Comparison of ENCODE assay signal across 11 cellular contexts in the genomic region with DNA sequence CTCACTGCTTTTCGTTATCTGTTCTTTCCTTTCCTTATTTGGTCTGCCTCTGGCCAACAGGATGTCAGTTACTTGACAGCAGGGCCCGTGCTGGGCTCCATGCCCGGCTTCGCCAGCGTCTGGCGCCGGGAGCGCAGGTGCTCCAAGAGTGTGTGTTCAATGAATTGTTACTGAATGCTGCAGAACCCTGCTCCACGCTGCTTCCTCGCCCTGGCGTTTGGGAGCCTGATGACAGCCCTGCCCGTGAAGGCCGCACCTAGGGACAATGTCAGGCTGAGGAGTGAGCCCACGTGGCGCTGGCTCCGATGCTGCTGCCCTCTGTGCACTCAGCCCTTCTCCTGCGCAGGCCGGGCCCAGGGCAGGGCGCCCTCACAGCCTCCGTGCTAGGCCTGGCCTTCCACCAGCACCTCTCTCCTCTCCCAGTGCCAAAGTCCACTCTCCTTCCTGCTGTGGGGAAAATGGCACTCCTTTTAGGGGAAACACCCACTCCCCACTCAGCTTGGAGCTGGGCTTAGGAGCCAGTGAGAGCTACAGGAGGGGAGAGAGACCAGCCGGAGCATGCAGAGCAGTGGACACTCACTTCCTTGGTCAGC. TPM values are rescaled to one million over a fixed set of nuclear protein-coding genes. Genes with fewer than 3 reads are reported as not detected.
DNase-seq lines count a peak whose midpoint lies in the region; ATAC-seq, FAIRE-seq and TF ChIP-seq lines count a peak whose summit lies in the region.
"Had no signal": no experiment of that assay in that cellular context is flagged by ENCODE, and none has a peak within 500 bp of the region (broad histone marks: within the 10 kb centered on the region; RNA-seq: fewer than 3 reads in every experiment).

No MANE protein-coding gene starts in this region.

- TF ChIP-seq POLR2A in K562 (conservative IDR thresholded peaks at IDR 0.05) = no peak
- no peak for TF ChIP-seq POLR2A in GM18505 (IDR thresholded peaks at IDR 0.05; ENCODE audit: borderline replicate concordance, extremely low read depth, insufficient read depth, insufficient read length)

- H3K4me3 ChIP-seq in K562 (no peak overlapping the region), left lung (no peak overlapping the region), aorta (ENCODE audit: low read length in 2 of 2) (no peak overlapping the region)

- no peak overlapping the region for H3K27ac ChIP-seq in K562 (ENCODE audit: extremely low read depth, low read depth, low read length)
- H3K27ac ChIP-seq in left lung = peak overlapping the region in 1 of 2 donors; percentile 5
- H3K27ac ChIP-seq in aorta (ENCODE audit: low read depth in 1 of 2, low read length in 2 of 2) = no peak overlapping the region

- H3K79me2 ChIP-seq in K562 (ENCODE audit: control insufficient read depth, insufficient read depth, low read length) = no peaks in the 10 kb centered on the region

- in situ Hi-C loops in K562 (cut with MboI) = no loop called here

- CTCF ChIA-PET in K562 (lab: Yijun Ruan, JAX; ENCODE audit: low intra/inter-chr PET ratio) = no interaction called here

- no peak for FAIRE-seq in K562 (lab: Jason Lieb, UNC)
- FAIRE-seq: endometrium, GM18507 had no signal

- peak overlapping the region in 1 of 2 experiments; percentile 76; a peak in 2 of 4 replicates for H3K9ac ChIP-seq in K562 (ENCODE audit: insufficient read depth in 1 of 2, low read depth in 2 of 2, low read length in 2 of 2)

- no TSS peak for BruUV-seq in K562 (replicated peaks; lab: Mats Ljungman, UMichigan)

- intact Hi-C loops in K562 (cut with micrococcal nuclease) = no loop called here
- intact Hi-C loops in left lung (cut with DNase I) = no loop called here
- intact Hi-C loops in aorta (cut with DNase I) = no loop called here

- TF ChIP-seq CTCF in K562 (IDR thresholded peaks at IDR 0.05 in 2 of 3, conservative IDR thresholded peaks at IDR 0.05 in 1 of 3; ENCODE audit: insufficient read depth in 2 of 3, low read depth in 1 of 3, low read length in 3 of 3) (no peak), left lung (IDR thresholded peaks at IDR 0.05) (no peak)

- H4K20me1 ChIP-seq in K562 (replicated peaks; ENCODE audit: control insufficient read depth, insufficient read depth, low read length) = no peaks in the 10 kb centered on the region; the same call in 1 of the 2 replicates

- POLR2A ChIA-PET in K562 (lab: Yijun Ruan, JAX) = interaction anchor here (1.1 kb wide), 1 partner anchor 120 kb away, joined by 4 read pairs; no protein-coding TSS in a partner anchor

- H3K36me3 ChIP-seq in K562 (ENCODE audit: control insufficient read depth, insufficient read depth, low read length) (no peaks in the 10 kb centered on the region), left lung (no peaks in the 10 kb centered on the region), aorta (ENCODE audit: control insufficient read depth in 1 of 2, insufficient read depth in 2 of 2, low read length in 1 of 2) (no peaks in the 10 kb centered on the region)

- TF ChIP-seq EP300 in K562 (IDR thresholded peaks at IDR 0.05; ENCODE audit: low read length) = no peak

- no peak overlapping the region; the same call in 1 of the 2 replicates for H2AFZ ChIP-seq in K562 (ENCODE audit: low read depth, low read length)

- ATAC-seq in K562 = peak; percentile 25
- ATAC-seq in left lung = peak; percentile 87
- peak; percentile 60 for ATAC-seq in aorta (ENCODE audit: low FRiP score)
- ATAC-seq in GM18505 (IDR thresholded peaks at IDR 0.05; ENCODE audit: unreplicated experiment) = no peak

- no peaks in the 10 kb centered on the region for H3K9me1 ChIP-seq in K562 (ENCODE audit: control insufficient read depth, insufficient read depth, low read length)

- TF ChIP-seq RAD21 in K562 (CRISPR knock-in tag; conservative IDR thresholded peaks at IDR 0.05 in 1 of 2, IDR thresholded peaks at IDR 0.05 in 1 of 2) = no peak

- H3K9me3 ChIP-seq in K562 (replicated peaks; ENCODE audit: control insufficient read depth, insufficient read depth, low read depth, low read length) (no peaks in the 10 kb centered on the region), left lung (no peaks in the 10 kb centered on the region), aorta (ENCODE audit: control insufficient read depth, low read length) (no peaks in the 10 kb centered on the region)

- no peak overlapping the region for H3K4me2 ChIP-seq in K562 (ENCODE audit: insufficient read depth, low read length)

- DNase-seq in activated CD8-positive, alpha-beta memory T cell treated with anti-CD3 and anti-CD28 coated beads, Interleukin-2, amount 50 U/mL, for 48 hours = peak; percentile 43
- no peak for DNase-seq in activated CD8-positive, alpha-beta memory T cell treated with anti-CD3 and anti-CD28 coated beads, Interleukin-2, amount 50 U/mL, for 4 hours
- DNase-seq in K562 (ENCODE audit: extremely low read depth in 1 of 4, low spot score in 3 of 4) = no peak
- DNase-seq in left lung = peak; percentile 66 to 90
- peak in 1 of 2 donors; percentile 75 for DNase-seq in aorta
- no peak for DNase-seq in activated CD4-positive, alpha-beta T cell treated with anti-CD3 and anti-CD28 coated beads, Interleukin-2, amount 50 U/mL, for 1 hour
- DNase-seq in superior temporal gyrus (ENCODE audit: extremely low spot score) = no peak
- DNase-seq: stimulated activated CD8-positive, alpha-beta memory T cell treated with anti-CD3 and anti-CD28 coated beads, Interleukin-4, amount 100 ng/mL, for 48 hours had no signal

- H3K27me3 ChIP-seq in K562 (ENCODE audit: control insufficient read depth in 2 of 2, insufficient read depth in 2 of 2, low read length in 2 of 2) (peaks cover 4 to 10% of the 10 kb centered on the region in 2 experiments; a peak in 2 of 5 replicates), left lung (no peaks in the 10 kb centered on the region), aorta (ENCODE audit: control insufficient read depth in 1 of 2, insufficient read depth in 2 of 2, low read length in 1 of 2) (no peaks in the 10 kb centered on the region)

- WGBS in K562 (ENCODE audit: insufficient coverage, low coverage, missing lambda C conversion rate) = 46% methylated on average over 21 of the region's 21 CpGs
- WGBS in aorta, 2 donors = 5 to 6% methylated on average over 21 of the region's 21 CpGs

- peaks cover 7 to 29% of the 10 kb centered on the region in 2 experiments for H3K4me1 ChIP-seq in K562 (replicated peaks in 1 of 2; ENCODE audit: control insufficient read depth in 2 of 2, insufficient read depth in 2 of 2, low read length in 2 of 2)
- peaks cover 4 to 15% of the 10 kb centered on the region in 2 donors for H3K4me1 ChIP-seq in left lung
- no peaks in the 10 kb centered on the region for H3K4me1 ChIP-seq in aorta (ENCODE audit: control insufficient read depth in 1 of 2, insufficient read depth in 2 of 2, low read length in 2 of 2)

TF ChIP-seq in K562, 482 proteins besides CTCF, POLR2A, EP300 and RAD21 (continues in another document):
- TF ChIP-seq, protein P1, sequence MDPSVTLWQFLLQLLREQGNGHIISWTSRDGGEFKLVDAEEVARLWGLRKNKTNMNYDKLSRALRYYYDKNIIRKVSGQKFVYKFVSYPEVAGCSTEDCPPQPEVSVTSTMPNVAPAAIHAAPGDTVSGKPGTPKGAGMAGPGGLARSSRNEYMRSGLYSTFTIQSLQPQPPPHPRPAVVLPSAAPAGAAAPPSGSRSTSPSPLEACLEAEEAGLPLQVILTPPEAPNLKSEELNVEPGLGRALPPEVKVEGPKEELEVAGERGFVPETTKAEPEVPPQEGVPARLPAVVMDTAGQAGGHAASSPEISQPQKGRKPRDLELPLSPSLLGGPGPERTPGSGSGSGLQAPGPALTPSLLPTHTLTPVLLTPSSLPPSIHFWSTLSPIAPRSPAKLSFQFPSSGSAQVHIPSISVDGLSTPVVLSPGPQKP (CRISPR knock-in tag; IDR thresholded peaks at IDR 0.05) = 0 out of 2 replicates have a peak, but pooled peaks have one; percentile 58
- no peak for TF ChIP-seq RB1 (IDR thresholded peaks at IDR 0.05; ENCODE audit: low read depth)
- TF ChIP-seq, protein P2, sequence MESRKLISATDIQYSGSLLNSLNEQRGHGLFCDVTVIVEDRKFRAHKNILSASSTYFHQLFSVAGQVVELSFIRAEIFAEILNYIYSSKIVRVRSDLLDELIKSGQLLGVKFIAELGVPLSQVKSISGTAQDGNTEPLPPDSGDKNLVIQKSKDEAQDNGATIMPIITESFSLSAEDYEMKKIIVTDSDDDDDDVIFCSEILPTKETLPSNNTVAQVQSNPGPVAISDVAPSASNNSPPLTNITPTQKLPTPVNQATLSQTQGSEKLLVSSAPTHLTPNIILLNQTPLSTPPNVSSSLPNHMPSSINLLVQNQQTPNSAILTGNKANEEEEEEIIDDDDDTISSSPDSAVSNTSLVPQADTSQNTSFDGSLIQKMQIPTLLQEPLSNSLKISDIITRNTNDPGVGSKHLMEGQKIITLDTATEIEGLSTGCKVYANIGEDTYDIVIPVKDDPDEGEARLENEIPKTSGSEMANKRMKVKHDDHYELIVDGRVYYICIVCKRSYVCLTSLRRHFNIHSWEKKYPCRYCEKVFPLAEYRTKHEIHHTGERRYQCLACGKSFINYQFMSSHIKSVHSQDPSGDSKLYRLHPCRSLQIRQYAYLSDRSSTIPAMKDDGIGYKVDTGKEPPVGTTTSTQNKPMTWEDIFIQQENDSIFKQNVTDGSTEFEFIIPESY (CRISPR knock-in tag; IDR thresholded peaks at IDR 0.05) = no peak
- TF ChIP-seq TCF7L2 (IDR thresholded peaks at IDR 0.05; ENCODE audit: low read depth, low read length) = no peak
- TF ChIP-seq SRF (CRISPR knock-in tag; IDR thresholded peaks at IDR 0.05) = peak in 1 of 2 experiments; percentile 60; a peak in 1 of 4 replicates
- TF ChIP-seq ZNF408 (CRISPR knock-in tag; IDR thresholded peaks at IDR 0.05; ENCODE audit: low read depth) = no peak

RNA-seq across cellular contexts. Expression of a gene that starts 51.4 kb away (rescaled TPM):
- 12.5 and 40.3 TPM in 2 replicates for total RNA-seq in K562 (2011; cell fraction: chromatin; rRNA removed; ENCODE audit: low replicate concordance)
- 8.8 and 12.5 TPM in 2 replicates for total RNA-seq in K562 (2011; cell fraction: nucleolus; rRNA removed)
- total RNA-seq in K562 (2011; cell fraction: nucleoplasm; rRNA removed) = 21.6 and 27.1 TPM in 2 replicates
- 25.4 and 31.4 TPM in 2 replicates for total RNA-seq in K562 (2014; rRNA removed)
- total RNA-seq in K562 (2014; rRNA removed; fragmentation: Illumina TruSeq; extraction: Trizol) = 31.4 and 35.5 TPM in 2 replicates
- 26.1 and 26.9 TPM in 2 replicates for total RNA-seq in K562 (2015; rRNA removed; fragmentation: Illumina TruSeq; extraction: Trizol)
- 27.6 and 30.7 TPM in 2 replicates for total RNA-seq in K562 (2021)
- 36.7 and 37.6 TPM in 2 replicates for polyA plus RNA-seq in K562 (2011; rRNA removed)
- 10.1 and 21.5 TPM in 2 replicates for polyA plus RNA-seq in K562 (2011; cell fraction: cytosol; rRNA removed)
- polyA plus RNA-seq in K562 (2011; cell fraction: nucleus; rRNA removed) = 8.9 and 13.8 TPM in 2 replicates
- 22.8 and 22.9 TPM in 2 replicates for polyA plus RNA-seq in K562 (2012)
- polyA plus RNA-seq in K562 (2014; fragmentation: Illumina TruSeq; extraction: Trizol) = 25.4 and 32.1 TPM in 2 replicates
- 10 to 100 TPM; 11.1 to 14.3 TPM for polyA plus RNA-seq in K562 (2014; fragmentation: Nextera tagmentation; extraction: Ambion mirVana)
- 21.4 and 21.5 TPM in 2 replicates for polyA plus RNA-seq in K562 (2014; rRNA removed)
- 55.5 and 66.5 TPM in 2 replicates for polyA minus RNA-seq in K562 (2011; rRNA and poly(A)+ RNA removed)
- 23.8 and 29.6 TPM in 2 replicates for polyA minus RNA-seq in K562 (2011; cell fraction: cytosol; rRNA and poly(A)+ RNA removed)
- polyA minus RNA-seq in K562 (2011; cell fraction: nucleus; rRNA and poly(A)+ RNA removed) = 7.1 and 15.3 TPM in 2 replicates
- total RNA-seq in left lung = 10 to 100 TPM; 43.2 to 48.2 TPM
- 10 to 100 TPM; 41.6 to 45.5 TPM for total RNA-seq in aorta
- 10 to 100 TPM; 14.2 to 25.4 TPM for polyA plus RNA-seq in aorta

Comparison
In these comparisons a context has a peak if more than half of its experiments do, and no peak if none do; other contexts are left out.
1. DNase-seq: peak in activated CD8-positive, alpha-beta memory T cell treated with anti-CD3 and anti-CD28 coated beads, Interleukin-2, amount 50 U/mL, for 48 hours (single experiment) and left lung (2 of 2); none in activated CD8-positive, alpha-beta memory T cell treated with anti-CD3 and anti-CD28 coated beads, Interleukin-2, amount 50 U/mL, for 4 hours (single experiment), K562 (0 of 4), activated CD4-positive, alpha-beta T cell treated with anti-CD3 and anti-CD28 coated beads, Interleukin-2, amount 50 U/mL, for 1 hour (single experiment) and superior temporal gyrus (single experiment).